In the genomic region with DNA sequence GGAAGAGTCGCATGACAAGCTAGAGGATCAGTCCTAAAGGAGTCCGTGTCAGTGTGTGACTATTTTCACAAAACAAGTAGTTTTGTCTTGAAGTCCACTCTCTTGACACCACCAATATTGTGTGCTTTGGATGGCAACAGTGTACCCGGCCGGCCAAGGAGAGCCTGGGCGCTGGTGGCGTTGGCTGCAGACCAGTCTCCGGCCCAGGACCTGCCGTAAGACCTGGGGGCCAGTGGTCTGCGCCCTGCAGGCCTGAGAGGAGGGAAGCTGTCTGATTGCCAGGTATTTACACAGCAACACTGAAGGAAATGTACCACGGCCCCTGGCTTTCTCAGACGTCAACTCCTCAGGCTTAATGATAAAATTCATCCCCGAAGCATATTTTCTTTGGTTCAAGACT, we compare ENCODE assay signal across 17 cellular contexts.
DNase-seq lines count a peak whose midpoint lies in the region; ATAC-seq and TF ChIP-seq lines count a peak whose summit lies in the region.
"Had no signal": no experiment of that assay in that cellular context is flagged by ENCODE, and none has a peak within 500 bp of the region (broad histone marks: within the 10 kb centered on the region; RNA-seq: fewer than 3 reads in every experiment).

No MANE protein-coding gene starts in this region.

- no peak overlapping the region for H3K4me3 ChIP-seq in neuronal stem cell (ENCODE audit: low read length in 2 of 2)
- H3K4me3 ChIP-seq in vagina = no peak overlapping the region
- H3K4me3 ChIP-seq: BLaER1 had no signal

- H3K4ac ChIP-seq in neuronal stem cell (ENCODE audit: low read length) = no peak overlapping the region

- H3K36me3 Mint-ChIP-seq in brain = no peaks in the 10 kb centered on the region
- peaks cover 6% of the 10 kb centered on the region for H3K36me3 Mint-ChIP-seq in nephron (ENCODE audit: low read depth)
- H3K36me3 Mint-ChIP-seq: CD14-positive monocyte; CD4-positive, alpha-beta memory T cell had no signal

- TF ChIP-seq CTCF in brain (conservative IDR thresholded peaks at IDR 0.05) = no peak
- no peak for TF ChIP-seq CTCF in nephron (IDR thresholded peaks at IDR 0.05; ENCODE audit: unreplicated experiment in 3 of 3)
- no peak for TF ChIP-seq CTCF in vagina (IDR thresholded peaks at IDR 0.05)

- no peak for TF ChIP-seq POLR2A in vagina (IDR thresholded peaks at IDR 0.05)

- peaks cover 0 to 76% (median 21%) of the 10 kb centered on the region in 5 experiments for H3K9me3 Mint-ChIP-seq in brain
- H3K9me3 Mint-ChIP-seq in nephron = peaks cover 9% of the 10 kb centered on the region

- no peak overlapping the region for H2BK5ac ChIP-seq in neuronal stem cell (ENCODE audit: low read length)

- H3K4me1 Mint-ChIP-seq in brain (peaks cover 21% of the 10 kb centered on the region), nephron (peaks cover 22% of the 10 kb centered on the region)
- H3K4me1 Mint-ChIP-seq: CD14-positive monocyte; CD4-positive, alpha-beta memory T cell had no signal

- peak overlapping the region; percentile 13 for H2AK5ac ChIP-seq in neuronal stem cell (ENCODE audit: low read depth, low read length)

- H3K4me1 ChIP-seq in neuronal stem cell (ENCODE audit: control insufficient read depth in 2 of 2, insufficient read depth in 1 of 2, low read depth in 1 of 2, low read length in 2 of 2) (peaks cover 3 to 14% of the 10 kb centered on the region in 2 donors), vagina (no peaks in the 10 kb centered on the region)
- H3K4me1 ChIP-seq: BLaER1 had no signal

- no peak overlapping the region for H2BK15ac ChIP-seq in neuronal stem cell (ENCODE audit: low read length)

- H4K8ac ChIP-seq in neuronal stem cell (ENCODE audit: low read depth, low read length) = no peak overlapping the region

- H3K27me3 Mint-ChIP-seq in brain (no peaks in the 10 kb centered on the region), nephron (ENCODE audit: low read depth) (peaks cover 43% of the 10 kb centered on the region)

- no peak for ATAC-seq in HG03139 (IDR thresholded peaks at IDR 0.05; ENCODE audit: unreplicated experiment)
- ATAC-seq: HepG2 had no signal

- no peak overlapping the region for H3K14ac ChIP-seq in neuronal stem cell (ENCODE audit: low read length)

- peak overlapping the region in 3 of 5 experiments; percentile 83 to 95 (median 92) for H3K27ac Mint-ChIP-seq in brain
- H3K27ac Mint-ChIP-seq in nephron = peak overlapping the region in 2 of 3 experiments; percentile 63 to 69
- H3K27ac Mint-ChIP-seq: CD4-positive, alpha-beta memory T cell had no signal

- H3K36me3 ChIP-seq in neuronal stem cell (replicated peaks in 1 of 2; ENCODE audit: control insufficient read depth in 2 of 2, insufficient read depth in 2 of 2, low read length in 2 of 2) (no peaks in the 10 kb centered on the region), vagina (no peaks in the 10 kb centered on the region)
- H3K36me3 ChIP-seq: BLaER1 had no signal

- H3K18ac ChIP-seq in neuronal stem cell (ENCODE audit: low read length) = peak overlapping the region; percentile 27

- H3K4me2 ChIP-seq in neuronal stem cell (ENCODE audit: insufficient read depth, low read length, poor library complexity, severe bottlenecking) = no peak overlapping the region
- H3K4me2 ChIP-seq: BLaER1 had no signal

- H2BK12ac ChIP-seq in neuronal stem cell (ENCODE audit: low read length) = peak overlapping the region; percentile 25

- intact Hi-C loops in vagina (cut with DNase I) = no loop called here

- no CpG with 5 or more reads among the region's 12 CpGs for WGBS in neuronal stem cell (ENCODE audit: extremely low coverage in 2 of 2, insufficient read length in 2 of 2, insufficient replicate concordance in 1 of 2), 2 donors

- no peak overlapping the region for H4K91ac ChIP-seq in neuronal stem cell (ENCODE audit: low read depth, low read length, poor library complexity)

- no peaks in the 10 kb centered on the region for H3K79me1 ChIP-seq in neuronal stem cell (ENCODE audit: low read depth, low read length)

- H3K27ac ChIP-seq in neuronal stem cell (replicated peaks; ENCODE audit: low read length) (no peak overlapping the region), vagina (no peak overlapping the region)
- H3K27ac ChIP-seq: BLaER1 had no signal

- H2BK120ac ChIP-seq in neuronal stem cell (ENCODE audit: low read depth, low read length) = no peak overlapping the region

- H3K9ac ChIP-seq in neuronal stem cell (ENCODE audit: low read depth, low read length, poor library complexity) = no peak overlapping the region
- H3K9ac ChIP-seq: BLaER1 had no signal

- DNase-seq in neuronal stem cell (ENCODE audit: low spot score) (no peak), vagina (ENCODE audit: extremely low spot score in 2 of 2) (peak; percentile 75 to 79), NOMO-1 treated with DMSO at 0.1 percent for 48 hours (lab: John Stamatoyannopoulos, UW; ENCODE audit: unreplicated experiment) (no peak), glomerular visceral epithelial cell (ENCODE audit: extremely low spot score) (no peak)
- DNase-seq: 8988T; CD4-positive, alpha-beta memory T cell; DMS153; DMS79; GDM1; GOT3; H9 had no signal

- H3K4me3 Mint-ChIP-seq in brain (no peak overlapping the region), nephron (no peak overlapping the region)
- H3K4me3 Mint-ChIP-seq: CD14-positive monocyte; CD4-positive, alpha-beta memory T cell had no signal

- no peak overlapping the region for H2AFZ ChIP-seq in neuronal stem cell (ENCODE audit: low read length)

- H3K27me3 ChIP-seq in neuronal stem cell (ENCODE audit: control insufficient read depth in 3 of 3, insufficient read depth in 3 of 3, low read depth in 1 of 3, low read length in 3 of 3) (peaks cover 0 to 4% (median 3%) of the 10 kb centered on the region in 3 experiments), vagina (no peaks in the 10 kb centered on the region)
- H3K27me3 ChIP-seq: BLaER1 had no signal

- peaks cover 0 to 2% of the 10 kb centered on the region in 2 donors for H3K9me3 ChIP-seq in neuronal stem cell (replicated peaks in 1 of 2; ENCODE audit: control insufficient read depth in 2 of 2, insufficient read depth in 1 of 2, low read depth in 1 of 2, low read length in 2 of 2)
- H3K9me3 ChIP-seq in vagina = no peaks in the 10 kb centered on the region

- H3K23ac ChIP-seq in neuronal stem cell (ENCODE audit: low read depth, low read length, poor library complexity) = no peak overlapping the region

Comparison
In these comparisons a context has a peak if more than half of its experiments do, and no peak if none do; other contexts are left out.
1. DNase-seq: peak in vagina (2 of 2); none in neuronal stem cell (single experiment), NOMO-1 treated with DMSO at 0.1 percent for 48 hours (single experiment) and glomerular visceral epithelial cell (single experiment).